Comparison of ENCODE assay signal across 29 cellular contexts in the genomic region with DNA sequence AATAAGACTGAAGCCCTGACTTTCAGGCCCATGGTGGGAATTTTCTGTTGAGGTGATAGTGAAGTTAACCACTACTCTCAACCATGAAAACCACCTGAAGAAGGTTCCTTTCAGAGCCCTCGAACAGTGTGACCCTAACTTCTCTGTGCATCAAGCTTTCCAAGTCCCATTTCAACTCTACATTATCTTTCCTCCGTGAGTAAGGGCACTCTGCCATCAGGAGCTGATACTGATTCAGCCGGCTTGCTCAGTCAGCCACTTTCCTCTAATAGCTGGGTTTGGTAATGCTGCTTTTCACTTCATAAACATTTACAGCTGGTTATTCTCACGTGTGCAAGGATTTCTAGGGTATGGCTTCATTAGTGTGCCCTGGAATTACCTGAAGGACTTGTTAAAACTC. TPM values are rescaled to one million over a fixed set of nuclear protein-coding genes. Genes with fewer than 3 reads are reported as not detected.
"Had no signal": no experiment of that assay in that cellular context is flagged by ENCODE, and none has a peak within 500 bp of the region (broad histone marks: within the 10 kb centered on the region; RNA-seq: fewer than 3 reads in every experiment).

No MANE protein-coding gene starts in this region.

- H3K27ac Mint-ChIP-seq: dendritic cell treated with granulocyte-macrophage colony-stimulating factor and Interleukin-4, amounts not matched to agents 40 ng/mL and 50 ng/mL, for 4 days; endodermal cell; memory B cell; natural killer cell; stimulated activated effector memory CD8-positive, alpha-beta T cell treated with anti-CD3 and anti-CD28 coated beads, Interleukin-12 subunit alpha, Interleukin-12 subunit beta, amount 100 ng/mL, for 72 hours; type B pancreatic cell had no signal

- H3K27me3 ChIP-seq: colonic mucosa, foreskin keratinocyte, gastroesophageal sphincter, neutrophil, pancreas, sigmoid colon, testis, tibial artery had no signal

- H3K4me1 Mint-ChIP-seq: endodermal cell, memory B cell had no signal

- ATAC-seq: esophagus mucosa; foreskin keratinocyte; gastroesophageal sphincter; natural killer cell; pancreas; stimulated activated effector memory CD8-positive, alpha-beta T cell treated with anti-CD3 and anti-CD28 coated beads, Interleukin-12 subunit alpha, Interleukin-12 subunit beta, amount 100 ng/mL, for 72 hours; stimulated activated naive CD8-positive, alpha-beta T cell treated with anti-CD3 and anti-CD28 coated beads, Interleukin-15, Interleukin-2, amounts not matched to agents 100 U/mL and 50 U/mL, for 24 hours had no signal

- H3K4me3 ChIP-seq: colonic mucosa, gastroesophageal sphincter, lung, pancreas, sigmoid colon, testis, tibial artery had no signal

- H3K4me3 Mint-ChIP-seq: dendritic cell treated with granulocyte-macrophage colony-stimulating factor and Interleukin-4, amounts not matched to agents 40 ng/mL and 50 ng/mL, for 4 days; endodermal cell; immature natural killer cell; memory B cell; natural killer cell; stimulated activated effector memory CD8-positive, alpha-beta T cell treated with anti-CD3 and anti-CD28 coated beads, Interleukin-12 subunit alpha, Interleukin-12 subunit beta, amount 100 ng/mL, for 72 hours; type B pancreatic cell had no signal

- DNase-seq: colonic mucosa; effector CD8-positive, alpha-beta T cell; endodermal cell; foreskin keratinocyte; hypothalamus; immature natural killer cell; islet precursor cell; kidney glomerular epithelial cell; natural killer cell; pancreas; retina; sigmoid colon; stimulated activated CD4-positive, alpha-beta T cell treated with anti-CD3 and anti-CD28 coated beads, Interleukin-2, amount 100 ng/mL, for 24 hours; stimulated activated CD4-positive, alpha-beta T cell treated with anti-CD3 and anti-CD28 coated beads, Interleukin-4, amount 100 ng/mL, for 24 hours; stimulated activated naive CD8-positive, alpha-beta T cell treated with anti-CD3 and anti-CD28 coated beads, Interleukin-15, Interleukin-2, amounts not matched to agents 100 U/mL and 50 U/mL, for 24 hours; substantia nigra; testis; tibial artery had no signal

- H3K27me3 Mint-ChIP-seq: dendritic cell treated with granulocyte-macrophage colony-stimulating factor and Interleukin-4, amounts not matched to agents 40 ng/mL and 50 ng/mL, for 4 days; memory B cell; type B pancreatic cell had no signal

- H3K9me3 Mint-ChIP-seq: dendritic cell treated with granulocyte-macrophage colony-stimulating factor and Interleukin-4, amounts not matched to agents 40 ng/mL and 50 ng/mL, for 4 days; endodermal cell; immature natural killer cell; memory B cell; natural killer cell; stimulated activated effector memory CD8-positive, alpha-beta T cell treated with anti-CD3 and anti-CD28 coated beads, Interleukin-12 subunit alpha, Interleukin-12 subunit beta, amount 100 ng/mL, for 72 hours; type B pancreatic cell had no signal

- FAIRE-seq: pancreas had no signal

- H3K36me3 Mint-ChIP-seq: natural killer cell had no signal

- H3K36me3 ChIP-seq: colonic mucosa, pancreas had no signal

RNA-seq across cellular contexts. Expression of a gene that starts 10.7 kb away (rescaled TPM):
- total RNA-seq: chondrocyte, foreskin keratinocyte, pulmonary artery endothelial cell, skeletal muscle tissue had no signal
